ENCODE assay signal across 8 cellular contexts in genomic region chr2:214808961-214809750, GRCh38. TPM values are rescaled to one million over a fixed set of nuclear protein-coding genes. Genes with fewer than 3 reads are reported as not detected.
DNase-seq lines count a peak whose midpoint lies in the region; TF ChIP-seq lines count a peak whose summit lies in the region.

Gene BARD1 (minus strand): TSS chr2:214809683. CDS start chr2:214809569, 114 bp downstream.

- H3T11ph ChIP-seq in H9 (ENCODE audit: low read length) = no peak within 1 kb of the TSS

- no peak within 1 kb of the TSS for H2BK120ac ChIP-seq in H9 (ENCODE audit: low read depth, low read length, poor library complexity, severe bottlenecking)

- H2BK20ac ChIP-seq in H9 (ENCODE audit: low read depth, low read length, poor library complexity, severe bottlenecking) = no peak within 1 kb of the TSS

- H3K9me3 ChIP-seq in H9 (ENCODE audit: control insufficient read depth, low read depth, low read length) (no peaks in the 10 kb centered on the region), Loucy (ENCODE audit: insufficient read depth, low read depth, low read length) (no peaks in the 10 kb centered on the region)

- H3K56ac ChIP-seq in H9 (ENCODE audit: insufficient read length, low read depth, low read length) = no peak within 1 kb of the TSS

- H3K4me3 ChIP-seq in GM12865 (ENCODE audit: low read depth, low read length) (peak within 1 kb of the TSS; percentile 94), Loucy (ENCODE audit: low read length, poor library complexity, severe bottlenecking) (peak within 1 kb of the TSS; percentile 97)

- H3K9me2 ChIP-seq in Loucy (replicated peaks; ENCODE audit: low read depth, low read length) = no peaks in the 10 kb centered on the region

- H4K5ac ChIP-seq in H9 (ENCODE audit: insufficient read length, low read depth, low read length) = peak within 1 kb of the TSS; percentile 22

- H3K9ac ChIP-seq in H9 (ENCODE audit: extremely low read depth, insufficient read length, low read length) (peak within 1 kb of the TSS; percentile 92), Loucy (ENCODE audit: low read depth, low read length, poor library complexity, severe bottlenecking) (peak within 1 kb of the TSS; percentile 89)

- H2BK5ac ChIP-seq in H9 (ENCODE audit: insufficient read length, low read length) = no peak within 1 kb of the TSS

- H3K27me3 Mint-ChIP-seq in H9 (ENCODE audit: low read depth) (peaks cover 10% of the 10 kb centered on the region), MCF 10A (ENCODE audit: insufficient read depth, unreplicated experiment) (no peaks in the 10 kb centered on the region)

- H3K36me3 ChIP-seq in Loucy (ENCODE audit: insufficient read depth, low read length) = no peaks in the 10 kb centered on the region

- no peak within 1 kb of the TSS for H2AFZ ChIP-seq in H9 (ENCODE audit: low read length)
- peak within 1 kb of the TSS; percentile 96 for H2AFZ ChIP-seq in Loucy (ENCODE audit: low read length)

- no peak within 1 kb of the TSS for H2AK5ac ChIP-seq in H9 (ENCODE audit: insufficient read length, low read length)

- H3F3A ChIP-seq in Loucy (ENCODE audit: low read depth) = peaks cover 9% of the 10 kb centered on the region; the same call in 1 of the 2 replicates

- H3K79me1 ChIP-seq in H9 (ENCODE audit: insufficient read depth, low read depth, low read length, poor library complexity, severe bottlenecking) = peaks cover 5% of the 10 kb centered on the region

- H3K23ac ChIP-seq in H9 (ENCODE audit: insufficient read length, low read depth, low read length) = no peak within 1 kb of the TSS

- H3K27ac Mint-ChIP-seq in H9 (peak within 1 kb of the TSS; percentile 93 to 99 (median 98)), MCF 10A (ENCODE audit: low read depth, unreplicated experiment) (peak within 1 kb of the TSS; percentile 94)

- no peak within 1 kb of the TSS for H4K91ac ChIP-seq in H9 (ENCODE audit: insufficient read length, low read depth, low read length)

- no peak within 1 kb of the TSS for H3K4ac ChIP-seq in H9 (ENCODE audit: low read depth, low read length)

- intact Hi-C loops in T-helper 2 cell treated with Interferon-gamma antibody and Interleukin-4, amounts not matched to agents 100 ng/mL and 5 ng/mL, for 36 hours (cut with micrococcal nuclease) = loop anchor here (1.0 to 10.0 kb wide), 8 partner anchors 12 to 1658 kb away; partner anchors contain the start of genes ATIC, IKZF2 and SPAG16
- intact Hi-C loops in MCF 10A (cut with micrococcal nuclease) = loop anchor here (5.0 kb wide), 1 partner anchor 1557 kb away; no protein-coding TSS in a partner anchor

- CTCF ChIA-PET in MCF 10A (lab: Yijun Ruan, JAX) = interaction anchor here (0.5 to 0.7 kb wide), 5 partner anchors 379 to 1304 kb away, joined by 3 to 6 read pairs (median 3); no protein-coding TSS in a partner anchor

- TF ChIP-seq CTCF in GM12865 (IDR thresholded peaks at IDR 0.05; ENCODE audit: insufficient read depth, low read depth, low read length, missing control alignments) (no peak), H9 (conservative IDR thresholded peaks at IDR 0.05) (no peak), Loucy (conservative IDR thresholded peaks at IDR 0.05; ENCODE audit: low read length) (no peak), MCF 10A (IDR thresholded peaks at IDR 0.05; ENCODE audit: unreplicated experiment) (no peak)

- H3K23me2 ChIP-seq in H9 (ENCODE audit: insufficient read length, low read depth, low read length, poor library complexity, severe bottlenecking) = peaks cover 5% of the 10 kb centered on the region

- no peak within 1 kb of the TSS; the same call in 1 of the 2 replicates for H2BK15ac ChIP-seq in H9 (ENCODE audit: low read depth, low read length)

- H3K27ac ChIP-seq in H9 (ENCODE audit: insufficient read length, low read depth, low read length) = peak within 1 kb of the TSS; percentile 41

- H3K4me1 ChIP-seq in H9 (ENCODE audit: insufficient read depth, low read length) (peaks cover 12% of the 10 kb centered on the region; the same call in 1 of the 2 replicates), Loucy (ENCODE audit: insufficient read depth, low read length, poor library complexity, severe bottlenecking) (peaks cover 44% of the 10 kb centered on the region)

- H2BK12ac ChIP-seq in H9 (ENCODE audit: insufficient read length, low read depth, low read length) = peak within 1 kb of the TSS; percentile 47

- POLR2A ChIA-PET in MCF 10A (lab: Yijun Ruan, JAX) = interaction anchor here (0.6 to 2.9 kb wide), 13 partner anchors 8 to 1525 kb away, joined by 3 to 17 read pairs (median 3); no protein-coding TSS in a partner anchor

- H3K4me2 ChIP-seq in H9 (ENCODE audit: insufficient read depth, insufficient read length, low read length) (peak within 1 kb of the TSS; percentile 89), Loucy (ENCODE audit: low read depth, low read length, poor library complexity, severe bottlenecking) (peak within 1 kb of the TSS; percentile 98)

- H3K9me3 Mint-ChIP-seq in H9 (peaks cover 0 to 2% of the 10 kb centered on the region in 2 experiments; a peak in 1 of 5 replicates), MCF 10A (ENCODE audit: unreplicated experiment) (no peaks in the 10 kb centered on the region)

- H3K4me1 Mint-ChIP-seq in H9 = peaks cover 46 to 48% of the 10 kb centered on the region in 2 experiments
- peaks cover 17% of the 10 kb centered on the region for H3K4me1 Mint-ChIP-seq in MCF 10A (ENCODE audit: insufficient read depth, unreplicated experiment)

- peak within 1 kb of the TSS; percentile 85 for H3K18ac ChIP-seq in H9 (ENCODE audit: insufficient read length, low read depth, low read length)

- H4K20me1 ChIP-seq in H9 (ENCODE audit: control insufficient read depth, insufficient read depth, insufficient read length) = no peaks in the 10 kb centered on the region
- peaks cover 43% of the 10 kb centered on the region for H4K20me1 ChIP-seq in Loucy (ENCODE audit: insufficient read depth, low read length, poor library complexity, severe bottlenecking)

- H4K8ac ChIP-seq in H9 (replicated peaks; ENCODE audit: insufficient read length, low read depth, low read length) = no peak within 1 kb of the TSS

- no TSS peak for BruUV-seq in MCF 10A (replicated peaks; lab: Mats Ljungman, UMichigan)

- DNase-seq in GM12865 (ENCODE audit: low read depth) = peak; percentile 77
- peak; percentile 49 for DNase-seq in H9
- peak; percentile 71 for DNase-seq in MCF 10A (ENCODE audit: unreplicated experiment)
- peak; percentile 37 for DNase-seq in iPS-NIHi11 (ENCODE audit: low spot score)
- peak; percentile 23 for DNase-seq in smooth muscle cell of the brain vasculature (ENCODE audit: low read depth, low spot score)
- DNase-seq in NCI-H1436 (lab: John Stamatoyannopoulos, UW) = no peak

- H3K27me3 ChIP-seq in H9 (ENCODE audit: insufficient read depth, low read length) (no peaks in the 10 kb centered on the region; the same call in 1 of the 2 replicates), Loucy (ENCODE audit: insufficient read depth, low read length, poor library complexity, severe bottlenecking) (no peaks in the 10 kb centered on the region)

- peak within 1 kb of the TSS; percentile 86 for H3K14ac ChIP-seq in H9 (ENCODE audit: insufficient read depth, low read length)

- H3K36me3 Mint-ChIP-seq in H9 (ENCODE audit: insufficient read depth in 1 of 3, low read depth in 3 of 3) = peaks cover 6 to 11% (median 7%) of the 10 kb centered on the region in 3 experiments; a peak in 5 of 7 replicates
- H3K36me3 Mint-ChIP-seq in MCF 10A (ENCODE audit: insufficient read depth, unreplicated experiment) = no peaks in the 10 kb centered on the region

- no CpG with 5 or more reads among the region's 76 CpGs for WGBS in H9 (ENCODE audit: extremely low coverage, insufficient read length, low lambda C conversion rate)

- H3K4me3 Mint-ChIP-seq in H9 (peak within 1 kb of the TSS; percentile 90 to 97), MCF 10A (ENCODE audit: unreplicated experiment) (peak within 1 kb of the TSS; percentile 98)

- H3K79me2 ChIP-seq in H9 (ENCODE audit: insufficient read depth, low read length) (peaks cover 14% of the 10 kb centered on the region; the same call in 1 of the 2 replicates), Loucy (ENCODE audit: insufficient read depth, low read length) (peaks cover 57% of the 10 kb centered on the region)

RNA-seq across cellular contexts. Expression of gene BARD1, which starts in this region (rescaled TPM):
- 30.6 and 34.6 TPM in 2 replicates for total RNA-seq in H9 (2021)
- 41.3 and 43.4 TPM in 2 replicates for total RNA-seq in T-helper 2 cell treated with Interferon-gamma antibody and Interleukin-4, amounts not matched to agents 100 ng/mL and 5 ng/mL, for 36 hours
- total RNA-seq in MCF 10A (2022) = 7.8 and 11.1 TPM in 2 replicates
